Comparison of ENCODE assay signal across 27 cellular contexts in genomic region chr3:66796343-66796742, GRCh38.
"Had no signal": no experiment of that assay in that cellular context is flagged by ENCODE, and none has a peak within 500 bp of the region (broad histone marks: within the 10 kb centered on the region; RNA-seq: fewer than 3 reads in every experiment).

No MANE protein-coding gene starts in this region.

- H3K27me3 ChIP-seq: MG63, SJSA1 had no signal

- DNase-seq: Karpas-422, KG1, MG63, NCI-H1092, NCI-H1105 treated with DMSO at 0.1 percent for 48 hours, NCI-H1417 treated with DMSO at 0.1 percent for 48 hours, NCI-H146, NCI-H1694 treated with DMSO at 0.1 percent for 48 hours, NCI-H1930, NCI-H2081, NCI-H2107, NCI-H2171, NCI-H226, NCI-H446, NCI-H510A, NCI-H524 treated with DMSO at 0.1 percent for 48 hours, NCI-H69, NCI-H774, Right ventricle myocardium superior, RPMI8226, SIG-M5, T-helper 1 cell had no signal

- H3K36me3 ChIP-seq: MG63, SJSA1 had no signal

- H3K9me3 ChIP-seq: MG63, SJSA1 had no signal

- FAIRE-seq: HTR-8/SVneo, RCC 7860 had no signal

- H3K27ac ChIP-seq: HL-60, SJSA1, SK-N-MC had no signal

- H3K4me3 ChIP-seq: MG63, SJSA1, SK-N-MC had no signal
